ENCODE assay signal across 8 cellular contexts in the genomic region with DNA sequence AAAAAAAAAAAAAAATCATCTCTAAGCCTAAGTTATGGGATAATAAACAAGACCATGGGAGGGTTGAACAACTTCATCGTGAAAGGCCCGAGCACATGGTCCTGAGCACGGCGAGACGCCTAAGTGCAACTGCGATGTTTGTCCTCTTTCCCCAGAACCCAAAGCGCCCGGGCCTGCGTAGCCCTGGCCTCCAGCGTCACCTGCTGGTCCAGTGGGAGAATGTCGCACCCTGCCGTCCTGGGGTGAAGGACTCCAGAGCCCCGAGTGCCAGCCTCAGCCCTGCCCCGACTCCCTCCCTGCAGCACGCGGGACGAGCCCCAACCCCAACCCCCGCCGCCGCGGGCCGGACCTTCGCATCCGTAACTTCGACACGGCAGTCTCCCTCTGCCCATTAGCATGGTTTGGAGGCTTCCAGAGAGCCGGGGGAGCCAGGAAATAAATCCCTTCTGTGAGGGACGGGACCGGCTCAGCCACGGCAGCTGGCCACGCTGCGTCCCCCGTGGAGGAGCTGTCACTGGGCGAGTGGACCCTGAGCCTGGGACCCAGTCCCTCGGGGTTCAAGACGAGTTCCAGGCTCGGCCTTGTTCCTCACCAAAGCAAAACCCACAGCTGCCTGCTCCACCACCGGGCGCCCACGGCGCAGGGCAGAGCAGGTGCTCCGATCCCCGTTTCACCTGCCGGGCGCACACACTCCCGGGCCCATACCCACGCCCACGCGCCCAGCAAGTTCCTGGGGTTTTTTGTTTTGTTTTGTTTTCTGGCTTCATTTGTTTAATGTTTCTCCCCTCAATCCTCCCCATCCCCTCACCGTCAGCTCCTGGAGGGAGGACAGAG.
DNase-seq lines count a peak whose midpoint lies in the region; ATAC-seq lines count a peak whose summit lies in the region.

No MANE protein-coding gene starts in this region.

- H3K4me1 Mint-ChIP-seq in activated T-cell treated with anti-CD3 and anti-CD28 coated beads, Interleukin-2, amount 50 U/mL, for 24 hours (ENCODE audit: low read depth), result peaks cover 13% of the 10 kb centered on the region
- H3K4me1 Mint-ChIP-seq in naive thymus-derived CD8-positive, alpha-beta T cell, result peaks cover 2 to 14% (median 8%) of the 10 kb centered on the region in 4 donors
- H3K4me1 Mint-ChIP-seq in stimulated activated naive CD8-positive, alpha-beta T cell treated with anti-CD3 and anti-CD28 coated beads, Interleukin-15, amount 100 ng/mL, for 72 hours, result peaks cover 19% of the 10 kb centered on the region

- peak overlapping the region; percentile 25 for H3K4me3 Mint-ChIP-seq in activated T-cell treated with anti-CD3 and anti-CD28 coated beads, Interleukin-2, amount 50 U/mL, for 24 hours
- H3K4me3 Mint-ChIP-seq in naive thymus-derived CD8-positive, alpha-beta T cell, result peak overlapping the region in 9 of 10 donors; percentile 18 to 73 (median 54)
- peak overlapping the region; percentile 45 to 77 for H3K4me3 Mint-ChIP-seq in stimulated activated naive CD8-positive, alpha-beta T cell treated with anti-CD3 and anti-CD28 coated beads, Interleukin-15, amount 100 ng/mL, for 72 hours

- H3K36me3 ChIP-seq in NT2/D1 (ENCODE audit: insufficient read depth, insufficient read length, low read length), result no peaks in the 10 kb centered on the region

- H3K9me3 Mint-ChIP-seq in activated T-cell treated with anti-CD3 and anti-CD28 coated beads, Interleukin-2, amount 50 U/mL, for 24 hours, result no peaks in the 10 kb centered on the region
- H3K9me3 Mint-ChIP-seq in naive thymus-derived CD8-positive, alpha-beta T cell, result peaks cover 0 to 3% (median 0%) of the 10 kb centered on the region in 9 donors
- no peaks in the 10 kb centered on the region for H3K9me3 Mint-ChIP-seq in stimulated activated naive CD8-positive, alpha-beta T cell treated with anti-CD3 and anti-CD28 coated beads, Interleukin-15, amount 100 ng/mL, for 72 hours

- H3K27ac Mint-ChIP-seq in activated T-cell treated with anti-CD3 and anti-CD28 coated beads, Interleukin-2, amount 50 U/mL, for 24 hours, result no peak overlapping the region
- no peak overlapping the region for H3K27ac Mint-ChIP-seq in naive thymus-derived CD8-positive, alpha-beta T cell
- H3K27ac Mint-ChIP-seq in stimulated activated naive CD8-positive, alpha-beta T cell treated with anti-CD3 and anti-CD28 coated beads, Interleukin-15, amount 100 ng/mL, for 72 hours, result no peak overlapping the region

- H3K4me3 ChIP-seq in NT2/D1 (ENCODE audit: insufficient read length, low read depth), result peak overlapping the region; percentile 47

- DNase-seq in D341Med (ENCODE audit: low spot score), result peak; percentile 92
- DNase-seq in NT2/D1 (ENCODE audit: low read depth, low spot score), result peak; percentile 75
- DNase-seq in activated T-cell treated with anti-CD3 and anti-CD28 coated beads, Interleukin-2, amount 50 U/mL, for 24 hours, result peak; percentile 80
- peak; percentile 62 for DNase-seq in fibroblast of peridontal ligament (ENCODE audit: extremely low read depth)
- DNase-seq in naive thymus-derived CD8-positive, alpha-beta T cell, result peak in 9 of 10 donors; percentile 11 to 44 (median 28)
- peak; percentile 79 to 83 for DNase-seq in stimulated activated naive CD8-positive, alpha-beta T cell treated with anti-CD3 and anti-CD28 coated beads, Interleukin-15, amount 100 ng/mL, for 72 hours

- peak overlapping the region; percentile 64 for H3K9ac ChIP-seq in NT2/D1 (ENCODE audit: insufficient read length, low read depth)

- ATAC-seq in GM19452 (IDR thresholded peaks at IDR 0.05; ENCODE audit: unreplicated experiment) (peak; percentile 90), HG03571 (IDR thresholded peaks at IDR 0.05; ENCODE audit: unreplicated experiment) (peak; percentile 87)
- ATAC-seq in naive thymus-derived CD8-positive, alpha-beta T cell, result peak; percentile 81 to 84
- ATAC-seq in stimulated activated naive CD8-positive, alpha-beta T cell treated with anti-CD3 and anti-CD28 coated beads, Interleukin-15, amount 100 ng/mL, for 72 hours, result peak; percentile 94

- POLR2A ChIA-PET in naive thymus-derived CD8-positive, alpha-beta T cell (lab: Charles Lee), result no interaction called here

- H3K4me1 ChIP-seq in NT2/D1 (ENCODE audit: insufficient read depth, insufficient read length), result peaks cover 6% of the 10 kb centered on the region

- peaks cover 93% of the 10 kb centered on the region for H3K27me3 Mint-ChIP-seq in activated T-cell treated with anti-CD3 and anti-CD28 coated beads, Interleukin-2, amount 50 U/mL, for 24 hours
- peaks cover 15 to 78% (median 45%) of the 10 kb centered on the region in 5 donors for H3K27me3 Mint-ChIP-seq in naive thymus-derived CD8-positive, alpha-beta T cell
- H3K27me3 Mint-ChIP-seq in stimulated activated naive CD8-positive, alpha-beta T cell treated with anti-CD3 and anti-CD28 coated beads, Interleukin-15, amount 100 ng/mL, for 72 hours, result peaks cover 83% of the 10 kb centered on the region

- H3K36me3 Mint-ChIP-seq in activated T-cell treated with anti-CD3 and anti-CD28 coated beads, Interleukin-2, amount 50 U/mL, for 24 hours (ENCODE audit: low read depth), result no peaks in the 10 kb centered on the region
- no peaks in the 10 kb centered on the region for H3K36me3 Mint-ChIP-seq in naive thymus-derived CD8-positive, alpha-beta T cell

- no peaks in the 10 kb centered on the region for H3K9me3 ChIP-seq in NT2/D1 (ENCODE audit: insufficient read depth, low read length)

- peaks cover 33% of the 10 kb centered on the region for H3K27me3 ChIP-seq in NT2/D1 (ENCODE audit: insufficient read depth, insufficient read length)

Comparison
In these comparisons a context has a peak if more than half of its experiments do, and no peak if none do; other contexts are left out.
1. Peak in every context shown above with its lines: DNase-seq, ATAC-seq and H3K4me3 ChIP-seq.
2. DNase-seq: peak in every context shown above with its lines; median percentile 92 in D341Med; 81 in stimulated activated naive CD8-positive, alpha-beta T cell treated with anti-CD3 and anti-CD28 coated beads, Interleukin-15, amount 100 ng/mL, for 72 hours; 80 in activated T-cell treated with anti-CD3 and anti-CD28 coated beads, Interleukin-2, amount 50 U/mL, for 24 hours; 75 in NT2/D1; 62 in fibroblast of peridontal ligament; 28 in naive thymus-derived CD8-positive, alpha-beta T cell.